In the genomic region with DNA sequence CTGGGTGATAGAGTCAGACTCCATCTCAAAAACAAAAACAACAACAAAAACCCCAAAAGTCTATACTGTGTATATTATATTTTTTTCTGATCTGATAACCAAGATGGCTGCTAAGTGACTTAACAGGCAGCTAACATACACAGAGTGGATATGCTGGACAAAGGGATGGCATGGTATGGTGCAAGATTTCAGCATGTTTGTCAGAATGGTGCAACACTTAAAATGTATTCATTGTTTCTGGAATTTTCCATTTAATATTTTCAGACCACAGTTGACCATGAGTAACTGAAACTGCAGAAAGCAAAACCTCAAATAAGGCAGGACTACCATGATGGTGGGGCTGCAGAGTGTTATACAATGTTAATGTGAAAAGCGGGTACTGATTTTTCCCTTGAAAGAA, we compare ENCODE assay signal across 15 cellular contexts.
"Had no signal": no experiment of that assay in that cellular context is flagged by ENCODE, and none has a peak within 500 bp of the region (broad histone marks: within the 10 kb centered on the region; RNA-seq: fewer than 3 reads in every experiment).

No MANE protein-coding gene starts in this region.

- H3K4me3 ChIP-seq: coronary artery, mucosa of descending colon, right atrium auricular region, sigmoid colon, stomach, thoracic aorta, transverse colon had no signal

- H3K27ac ChIP-seq: coronary artery, neutrophil, right atrium auricular region, sigmoid colon, stomach, thoracic aorta, transverse colon had no signal

- H3K9me3 ChIP-seq: mucosa of descending colon, neutrophil, right atrium auricular region, sigmoid colon, stomach, thoracic aorta, transverse colon had no signal

- H3K4me1 ChIP-seq: right atrium auricular region had no signal

- H3K36me3 ChIP-seq: neutrophil, right atrium auricular region, sigmoid colon, stomach, thoracic aorta, transverse colon had no signal

- ATAC-seq: mucosa of descending colon; naive thymus-derived CD8-positive, alpha-beta T cell had no signal

- DNase-seq: effector CD4-positive, alpha-beta T cell; foreskin fibroblast; mucosa of descending colon; naive thymus-derived CD8-positive, alpha-beta T cell; sigmoid colon; small intestine; stimulated activated CD4-positive, alpha-beta T cell treated with anti-CD3 and anti-CD28 coated beads, Interleukin-12 subunit alpha, Interleukin-12 subunit beta, amount 100 ng/mL, for 4 hours; stimulated activated naive CD4-positive, alpha-beta T cell; stomach; substantia nigra; transverse colon had no signal

- H3K27me3 ChIP-seq: right atrium auricular region, sigmoid colon, stomach, transverse colon had no signal
